In the genomic region with DNA sequence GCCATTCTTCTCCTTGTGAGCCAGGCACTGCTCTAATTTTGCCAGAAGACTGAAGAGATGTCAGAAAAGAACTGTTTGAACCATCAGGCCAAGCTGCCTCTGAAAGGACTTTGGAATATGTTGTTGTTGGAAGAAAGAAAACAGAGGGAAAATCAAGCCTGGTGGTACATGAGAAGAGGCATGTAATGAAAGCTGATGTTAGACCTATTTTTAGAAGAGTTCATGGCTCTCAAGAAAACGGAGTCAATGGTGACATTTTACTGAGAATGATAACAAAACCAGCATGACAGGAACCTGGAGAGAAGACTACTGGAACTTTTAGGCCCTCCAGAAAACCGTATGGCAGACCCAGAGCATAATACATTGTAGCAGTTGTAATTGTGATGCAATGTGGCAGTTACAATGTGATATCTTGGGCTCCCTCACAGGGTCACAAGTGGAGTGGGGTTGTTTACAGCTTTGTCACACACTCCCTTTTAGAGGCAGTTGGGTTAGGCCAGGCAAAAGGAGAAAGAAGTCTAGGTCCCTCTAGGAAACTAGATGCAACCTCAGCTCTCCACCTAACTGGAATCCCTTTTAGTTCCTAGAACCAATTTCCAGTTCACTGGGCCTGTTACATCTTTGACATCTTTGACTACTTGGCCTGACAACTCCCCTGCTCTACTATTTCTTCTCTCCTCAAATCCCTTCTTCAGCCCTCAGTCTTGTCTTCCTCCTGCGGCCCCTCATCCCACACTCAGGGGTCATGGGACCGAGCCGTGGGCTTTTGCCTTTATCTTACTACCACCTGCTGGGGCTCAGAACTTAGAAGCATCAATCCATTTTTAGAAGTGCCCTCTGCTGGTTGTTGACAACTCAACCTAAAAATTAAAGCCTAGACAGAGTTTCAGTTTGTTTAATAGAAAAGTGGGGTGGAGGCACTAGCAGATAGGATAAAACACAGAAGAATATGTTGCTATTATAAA, we compare ENCODE assay signal across 8 cellular contexts.
DNase-seq lines count a peak whose midpoint lies in the region; ATAC-seq, FAIRE-seq and TF ChIP-seq lines count a peak whose summit lies in the region.

No MANE protein-coding gene starts in this region.

- H4K20me1 ChIP-seq in keratinocyte (ENCODE audit: control insufficient read depth, extremely low read depth, insufficient read depth, low read length), result no peaks in the 10 kb centered on the region

- H3K9ac ChIP-seq in keratinocyte (ENCODE audit: control insufficient read depth, extremely low read depth, insufficient read depth, low read length), result no peak overlapping the region

- peaks cover 10% of the 10 kb centered on the region for H3K4me1 ChIP-seq in right cardiac atrium (ENCODE audit: control insufficient read depth, insufficient read depth, low read length)
- H3K4me1 ChIP-seq in keratinocyte (ENCODE audit: control insufficient read depth, extremely low read depth, insufficient read depth, low read length), result no peaks in the 10 kb centered on the region

- H3K27ac ChIP-seq in right cardiac atrium (ENCODE audit: low read length), result no peak overlapping the region
- H3K27ac ChIP-seq in VCaP, result no peak overlapping the region
- H3K27ac ChIP-seq in keratinocyte (ENCODE audit: control insufficient read depth, insufficient read depth, low read length), result no peak overlapping the region

- no peak for FAIRE-seq in keratinocyte (lab: Jason Lieb, UNC)

- no peaks in the 10 kb centered on the region for H3K79me2 ChIP-seq in keratinocyte (ENCODE audit: control insufficient read depth, insufficient read depth, low read length)

- no peak for DNase-seq in right cardiac atrium
- no peak for DNase-seq in left ventricle myocardium superior
- no peak for DNase-seq in keratinocyte (ENCODE audit: low read depth, low spot score)
- DNase-seq in AG20443 (ENCODE audit: low spot score), result no peak
- DNase-seq in NCI-H2081 (lab: John Stamatoyannopoulos, UW), result no peak
- DNase-seq in NCI-H774 (lab: John Stamatoyannopoulos, UW), result no peak

- H3K4me2 ChIP-seq in keratinocyte (ENCODE audit: control insufficient read depth, extremely low read depth, insufficient read depth, low read depth, low read length), result no peak overlapping the region

- H3K9me3 ChIP-seq in right cardiac atrium (ENCODE audit: control insufficient read depth, low read length) (no peaks in the 10 kb centered on the region), keratinocyte (ENCODE audit: control insufficient read depth, low read depth, low read length) (no peaks in the 10 kb centered on the region)

- intact Hi-C loops in right cardiac atrium (cut with DNase I), result no loop called here
- intact Hi-C loops in left ventricle myocardium superior (cut with micrococcal nuclease), result no loop called here

- ATAC-seq in right cardiac atrium (peak; percentile 43 to 56), left ventricle myocardium superior (no peak), HG03342 (IDR thresholded peaks at IDR 0.05; ENCODE audit: unreplicated experiment) (peak; percentile 66)

- H3K36me3 ChIP-seq in keratinocyte (ENCODE audit: control insufficient read depth in 2 of 2, extremely low read depth in 1 of 2, insufficient read depth in 2 of 2, low read length in 2 of 2), result no peaks in the 10 kb centered on the region

- no peak overlapping the region for H3K4me3 ChIP-seq in right cardiac atrium (ENCODE audit: low read length)
- no peak overlapping the region for H3K4me3 ChIP-seq in keratinocyte (ENCODE audit: control insufficient read depth in 2 of 3, extremely low read depth in 1 of 3, insufficient read depth in 2 of 3, low read depth in 1 of 3, low read length in 3 of 3)

- whole genome bisulfite sequencing in right cardiac atrium, result 38% methylated on average over 5 of the region's 5 CpGs

- H2AFZ ChIP-seq in keratinocyte (ENCODE audit: control insufficient read depth, low read length), result no peak overlapping the region

- dilution Hi-C loops in keratinocyte (cut with MboI; ENCODE audit: extremely low pct_ligation_motif_present, low sequenced_read_pairs), result no loop called here

- TF ChIP-seq CTCF in VCaP (conservative IDR thresholded peaks at IDR 0.05) (peak; percentile 65), keratinocyte (optimal IDR thresholded peaks at IDR 0.05 in 1 of 3, IDR thresholded peaks at IDR 0.05 in 1 of 3, conservative IDR thresholded peaks at IDR 0.05 in 1 of 3; ENCODE audit: extremely low read depth in 1 of 3, insufficient read depth in 2 of 3, low read length in 3 of 3) (peak; percentile 28 to 49 (median 32))

- H3K27me3 ChIP-seq in right cardiac atrium (ENCODE audit: control insufficient read depth, insufficient read depth) (no peaks in the 10 kb centered on the region), keratinocyte (ENCODE audit: control insufficient read depth, extremely low read depth, insufficient read depth, low read length) (no peaks in the 10 kb centered on the region)

- no peaks in the 10 kb centered on the region for H3K9me1 ChIP-seq in keratinocyte (ENCODE audit: control insufficient read depth, extremely low read depth, insufficient read depth, low read length)
